8 cellular contexts compared by ENCODE assay signal in the genomic region with DNA sequence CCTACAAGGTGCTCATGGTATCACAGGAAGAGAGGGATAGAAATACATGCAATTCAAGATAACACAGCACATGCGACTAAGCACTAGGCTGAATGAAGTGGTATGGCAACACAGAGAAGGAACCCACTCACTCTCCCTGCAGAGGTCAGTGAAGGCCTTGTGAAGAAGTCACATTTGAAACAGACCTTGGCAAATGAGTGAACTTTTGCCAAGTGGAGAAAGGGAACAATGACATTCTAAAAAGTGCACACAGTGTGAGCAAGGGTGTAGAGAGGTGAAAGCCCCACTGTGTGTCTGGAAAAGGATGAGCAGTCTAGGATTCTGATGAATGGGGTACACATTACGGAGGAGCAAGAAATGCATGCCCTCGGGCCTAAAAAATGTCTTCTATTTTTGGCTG. TPM values are rescaled to one million over a fixed set of nuclear protein-coding genes. Genes with fewer than 3 reads are reported as not detected.
A peak's percentile ranks its signal among the peaks of the same experiment; 100 is the strongest.
DNase-seq lines count a peak whose midpoint lies in the region; ATAC-seq, FAIRE-seq and TF ChIP-seq lines count a peak whose summit lies in the region.

No MANE protein-coding gene starts in this region.

- no peaks in the 10 kb centered on the region for H3K9me3 Mint-ChIP-seq in activated naive CD4-positive, alpha-beta T cell treated with anti-CD3 and anti-CD28 coated beads, Interleukin-2, amount 50 U/mL, for 72 hours

- H3K9me3 ChIP-seq in tibial artery, result no peaks in the 10 kb centered on the region

- intact Hi-C loops in tibial artery (cut with DNase I; ENCODE audit: low total_unique reads), result no loop called here

- peaks cover 0 to 100% (median 68%) of the 10 kb centered on the region in 4 donors for H3K4me1 ChIP-seq in tibial artery

- no peaks in the 10 kb centered on the region for H3K27me3 ChIP-seq in tibial artery

- ATAC-seq in HG03342 (IDR thresholded peaks at IDR 0.05; ENCODE audit: unreplicated experiment), result peak; percentile 55
- ATAC-seq in activated naive CD4-positive, alpha-beta T cell treated with anti-CD3 and anti-CD28 coated beads, Interleukin-2, amount 50 U/mL, for 72 hours, result peak; percentile 57 to 60
- ATAC-seq in left lobe of liver, result peak; percentile 47

- peak overlapping the region; percentile 84 to 100 for H3K27ac ChIP-seq in tibial artery

- DNase-seq in activated naive CD4-positive, alpha-beta T cell treated with anti-CD3 and anti-CD28 coated beads, Interleukin-2, amount 50 U/mL, for 72 hours (ENCODE audit: low spot score in 2 of 2), result no peak
- no peak for DNase-seq in left lobe of liver (ENCODE audit: low spot score)
- no peak for DNase-seq in tibial artery
- no peak for DNase-seq in NCI-H510A (lab: John Stamatoyannopoulos, UW)
- no peak for DNase-seq in foreskin fibroblast
- no peak for DNase-seq in urothelium cell line (ENCODE audit: low spot score)

- FAIRE-seq in urothelium cell line (lab: Jason Lieb, UNC), result no peak

- H3K36me3 ChIP-seq in tibial artery, result no peaks in the 10 kb centered on the region

- H3K4me3 ChIP-seq in tibial artery (peak overlapping the region in 1 of 2 donors; percentile 48), foreskin fibroblast (ENCODE audit: low read depth in 1 of 2, low read length in 2 of 2) (no peak overlapping the region)

- H3K27ac Mint-ChIP-seq in activated naive CD4-positive, alpha-beta T cell treated with anti-CD3 and anti-CD28 coated beads, Interleukin-2, amount 50 U/mL, for 72 hours, result peak overlapping the region; percentile 85 to 92

- peaks cover 0 to 8% of the 10 kb centered on the region in 2 donors for H3K36me3 Mint-ChIP-seq in activated naive CD4-positive, alpha-beta T cell treated with anti-CD3 and anti-CD28 coated beads, Interleukin-2, amount 50 U/mL, for 72 hours

- peak; percentile 20; the same call in 1 of the 2 replicates for TF ChIP-seq CTCF in GM12874 (IDR thresholded peaks at IDR 0.05; ENCODE audit: insufficient read depth, low read depth, low read length)
- TF ChIP-seq CTCF in tibial artery (IDR thresholded peaks at IDR 0.05), result peak in 1 of 2 experiments; percentile 13
- no peak for TF ChIP-seq CTCF in foreskin fibroblast (IDR thresholded peaks at IDR 0.05; ENCODE audit: low read depth, low read length)

RNA-seq across cellular contexts. Expression of a gene that starts 23.3 kb away (rescaled TPM):
- total RNA-seq in activated naive CD4-positive, alpha-beta T cell treated with anti-CD3 and anti-CD28 coated beads, Interleukin-2, amount 50 U/mL, for 72 hours, result 10 to 100 TPM; 26.8 to 28.7 TPM
- total RNA-seq in left lobe of liver, result 9.7 TPM
